ENCODE assay signal across 8 cellular contexts in the genomic region with DNA sequence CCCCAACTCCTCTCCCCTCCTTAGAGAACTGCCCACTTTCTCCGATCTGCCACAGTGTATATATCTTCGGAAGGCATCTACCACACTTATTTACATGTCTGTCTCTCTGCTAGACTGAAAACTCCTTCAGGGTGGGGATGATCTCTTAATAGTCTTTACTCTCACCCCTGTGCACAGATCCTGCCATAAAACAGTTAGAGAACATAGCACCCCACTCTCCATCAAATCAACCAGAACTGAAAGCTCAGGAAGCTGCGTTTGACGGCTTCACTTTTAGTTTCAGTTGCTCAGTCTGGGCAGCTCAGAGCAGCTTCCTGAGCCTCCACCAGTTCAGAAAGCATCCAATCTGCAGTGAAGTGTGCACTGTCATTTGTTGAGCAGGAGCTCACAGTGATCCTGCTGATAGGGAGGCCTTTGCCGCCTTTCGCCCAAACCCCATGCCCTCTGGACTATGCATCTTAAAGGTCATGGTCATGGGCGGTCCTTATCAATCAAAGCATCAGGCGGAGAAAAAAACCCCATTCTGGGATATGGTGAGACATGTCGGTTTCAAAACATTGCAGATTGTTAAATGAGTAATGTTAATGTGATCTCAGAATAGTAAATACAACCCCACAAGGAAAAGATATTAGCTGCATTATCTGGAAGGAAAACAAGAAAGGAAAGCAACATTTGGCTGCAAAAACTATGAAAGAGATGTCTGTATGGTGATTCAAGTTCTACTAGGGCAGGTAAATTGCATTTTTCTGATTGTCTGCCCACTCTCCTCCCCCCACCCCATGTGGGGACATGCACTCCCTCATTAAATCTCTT.
DNase-seq lines count a peak whose midpoint lies in the region; ATAC-seq and TF ChIP-seq lines count a peak whose summit lies in the region.

No MANE protein-coding gene starts in this region.

- TF ChIP-seq POLR2A in stomach (IDR thresholded peaks at IDR 0.05) = no peak

- no peaks in the 10 kb centered on the region for H4K20me1 ChIP-seq in SK-N-SH (ENCODE audit: insufficient read depth)

- no peaks in the 10 kb centered on the region; the same call in 1 of the 2 replicates for H3K9me2 ChIP-seq in SK-N-SH

- POLR2A ChIA-PET in SK-N-SH (lab: Yijun Ruan, JAX) = no interaction called here

- TF ChIP-seq RAD21 in SK-N-SH (IDR thresholded peaks at IDR 0.05; ENCODE audit: low read length) = no peak

- no peaks in the 10 kb centered on the region for H3K9me3 Mint-ChIP-seq in memory B cell

- no peaks in the 10 kb centered on the region for H3K27me3 ChIP-seq in SK-N-SH (ENCODE audit: insufficient read depth)
- no peaks in the 10 kb centered on the region for H3K27me3 ChIP-seq in stomach

- no peaks in the 10 kb centered on the region for H3K27me3 Mint-ChIP-seq in memory B cell

- CTCF ChIA-PET in SK-N-SH (lab: Yijun Ruan, JAX) = interaction anchor here (0.8 kb wide), 1 partner anchor 27 kb away, joined by 3 read pairs; no protein-coding TSS in a partner anchor

- H3K4me2 ChIP-seq in SK-N-SH = peak overlapping the region; percentile 9

- WGBS in SK-N-SH (ENCODE audit: low lambda C conversion rate) = 74% methylated on average over 9 of the region's 9 CpGs
- 19 to 39% (median 33%) methylated on average over 9 of the region's 9 CpGs for WGBS in stomach, 5 donors

- no peak overlapping the region for H3K27ac ChIP-seq in SK-N-SH (ENCODE audit: low read depth in 2 of 2, low read length in 1 of 2)
- H3K27ac ChIP-seq in stomach = peak overlapping the region; percentile 59 to 83 (median 66)

- ATAC-seq in GM18511 (IDR thresholded peaks at IDR 0.05; ENCODE audit: unreplicated experiment) (peak; percentile 73), HG02973 (IDR thresholded peaks at IDR 0.05; ENCODE audit: unreplicated experiment) (peak; percentile 40), memory B cell (ENCODE audit: low read depth) (peak; percentile 69)

- DNase-seq in SK-N-SH (no peak), amniotic epithelial cell (ENCODE audit: low read depth) (peak; percentile 11), memory B cell (ENCODE audit: low spot score in 2 of 2) (peak; percentile 38 to 47), stomach (peak; percentile 33), HuH-7 (ENCODE audit: low spot score) (no peak), NCI-H1105 treated with DMSO at 0.1 percent for 48 hours (lab: John Stamatoyannopoulos, UW) (no peak)

- H3K36me3 ChIP-seq in SK-N-SH (replicated peaks in 1 of 2; ENCODE audit: control insufficient read depth in 1 of 2, insufficient read depth in 2 of 2, low read length in 1 of 2) (no peaks in the 10 kb centered on the region), stomach (no peaks in the 10 kb centered on the region)

- TF ChIP-seq CTCF in SK-N-SH (IDR thresholded peaks at IDR 0.05) (no peak), stomach (IDR thresholded peaks at IDR 0.05) (no peak)

- H3K4me1 Mint-ChIP-seq in memory B cell = peaks cover 22% of the 10 kb centered on the region

- H3F3A ChIP-seq in SK-N-SH (replicated peaks; ENCODE audit: insufficient read depth) = no peaks in the 10 kb centered on the region

- H3K9me3 ChIP-seq in SK-N-SH = no peaks in the 10 kb centered on the region
- H3K9me3 ChIP-seq in stomach = no peaks in the 10 kb centered on the region

- no peak overlapping the region for H3K27ac Mint-ChIP-seq in memory B cell

- H3K4me1 ChIP-seq in SK-N-SH (ENCODE audit: control insufficient read depth in 1 of 2, insufficient read depth in 2 of 2, low read depth in 1 of 2, low read length in 1 of 2) (peaks cover 0 to 8% of the 10 kb centered on the region in 2 experiments; a peak in 2 of 4 replicates), stomach (peaks cover 4 to 24% (median 10%) of the 10 kb centered on the region in 4 donors)

- no peak overlapping the region for H3K4me3 Mint-ChIP-seq in memory B cell

- 0 out of 4 replicates have a peak overlapping the region, but pooled peaks of 1 of the 2 experiments have one; percentile 16 for H3K4me3 ChIP-seq in SK-N-SH (ENCODE audit: low read depth in 2 of 2, low read length in 1 of 2)
- peak overlapping the region in 3 of 4 donors; percentile 9 to 19 (median 16) for H3K4me3 ChIP-seq in stomach

- no peak overlapping the region for H3K9ac ChIP-seq in SK-N-SH

- H2AFZ ChIP-seq in SK-N-SH (ENCODE audit: low read depth) = peak overlapping the region; percentile 49

- H3K36me3 Mint-ChIP-seq in memory B cell = no peaks in the 10 kb centered on the region

- no peaks in the 10 kb centered on the region for H3K79me2 ChIP-seq in SK-N-SH (ENCODE audit: insufficient read depth)

- TF ChIP-seq EP300 in SK-N-SH (IDR thresholded peaks at IDR 0.05; ENCODE audit: borderline replicate concordance in 1 of 2, low read depth in 1 of 2, low read length in 1 of 2) (no peak), stomach (IDR thresholded peaks at IDR 0.05) (no peak)

- intact Hi-C loops in stomach (cut with DNase I; ENCODE audit: low total_unique reads) = no loop called here

TF ChIP-seq in SK-N-SH, 30 proteins besides CTCF, POLR2A, EP300 and RAD21:
- TF ChIP-seq MEF2A (IDR thresholded peaks at IDR 0.05; ENCODE audit: borderline replicate concordance, low read depth) = no peak
- no peak for TF ChIP-seq NRF1 (IDR thresholded peaks at IDR 0.05; ENCODE audit: low read depth, low read length)
- TF ChIP-seq TEAD4 (IDR thresholded peaks at IDR 0.05; ENCODE audit: borderline replicate concordance, insufficient read depth) = no peak
- no peak for TF ChIP-seq YY1 (IDR thresholded peaks at IDR 0.05; ENCODE audit: low read depth)
- TF ChIP-seq FOXJ3 (CRISPR knock-in tag; IDR thresholded peaks at IDR 0.05) = no peak
- TF ChIP-seq SIN3A (IDR thresholded peaks at IDR 0.05; ENCODE audit: borderline replicate concordance, low read depth, low read length) = no peak
- TF ChIP-seq NFIC (IDR thresholded peaks at IDR 0.05; ENCODE audit: borderline replicate concordance) = no peak
- TF ChIP-seq, protein P1, sequence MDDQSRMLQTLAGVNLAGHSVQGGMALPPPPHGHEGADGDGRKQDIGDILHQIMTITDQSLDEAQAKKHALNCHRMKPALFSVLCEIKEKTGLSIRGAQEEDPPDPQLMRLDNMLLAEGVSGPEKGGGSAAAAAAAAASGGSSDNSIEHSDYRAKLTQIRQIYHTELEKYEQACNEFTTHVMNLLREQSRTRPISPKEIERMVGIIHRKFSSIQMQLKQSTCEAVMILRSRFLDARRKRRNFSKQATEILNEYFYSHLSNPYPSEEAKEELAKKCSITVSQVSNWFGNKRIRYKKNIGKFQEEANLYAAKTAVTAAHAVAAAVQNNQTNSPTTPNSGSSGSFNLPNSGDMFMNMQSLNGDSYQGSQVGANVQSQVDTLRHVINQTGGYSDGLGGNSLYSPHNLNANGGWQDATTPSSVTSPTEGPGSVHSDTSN (IDR thresholded peaks at IDR 0.05) = no peak
- no peak for TF ChIP-seq EZH2phosphoT487 (IDR thresholded peaks at IDR 0.05; ENCODE audit: borderline replicate concordance, low read depth)
- TF ChIP-seq CHD2 (IDR thresholded peaks at IDR 0.05; ENCODE audit: low read length, partially characterized antibody) = no peak
- TF ChIP-seq, protein P2, sequence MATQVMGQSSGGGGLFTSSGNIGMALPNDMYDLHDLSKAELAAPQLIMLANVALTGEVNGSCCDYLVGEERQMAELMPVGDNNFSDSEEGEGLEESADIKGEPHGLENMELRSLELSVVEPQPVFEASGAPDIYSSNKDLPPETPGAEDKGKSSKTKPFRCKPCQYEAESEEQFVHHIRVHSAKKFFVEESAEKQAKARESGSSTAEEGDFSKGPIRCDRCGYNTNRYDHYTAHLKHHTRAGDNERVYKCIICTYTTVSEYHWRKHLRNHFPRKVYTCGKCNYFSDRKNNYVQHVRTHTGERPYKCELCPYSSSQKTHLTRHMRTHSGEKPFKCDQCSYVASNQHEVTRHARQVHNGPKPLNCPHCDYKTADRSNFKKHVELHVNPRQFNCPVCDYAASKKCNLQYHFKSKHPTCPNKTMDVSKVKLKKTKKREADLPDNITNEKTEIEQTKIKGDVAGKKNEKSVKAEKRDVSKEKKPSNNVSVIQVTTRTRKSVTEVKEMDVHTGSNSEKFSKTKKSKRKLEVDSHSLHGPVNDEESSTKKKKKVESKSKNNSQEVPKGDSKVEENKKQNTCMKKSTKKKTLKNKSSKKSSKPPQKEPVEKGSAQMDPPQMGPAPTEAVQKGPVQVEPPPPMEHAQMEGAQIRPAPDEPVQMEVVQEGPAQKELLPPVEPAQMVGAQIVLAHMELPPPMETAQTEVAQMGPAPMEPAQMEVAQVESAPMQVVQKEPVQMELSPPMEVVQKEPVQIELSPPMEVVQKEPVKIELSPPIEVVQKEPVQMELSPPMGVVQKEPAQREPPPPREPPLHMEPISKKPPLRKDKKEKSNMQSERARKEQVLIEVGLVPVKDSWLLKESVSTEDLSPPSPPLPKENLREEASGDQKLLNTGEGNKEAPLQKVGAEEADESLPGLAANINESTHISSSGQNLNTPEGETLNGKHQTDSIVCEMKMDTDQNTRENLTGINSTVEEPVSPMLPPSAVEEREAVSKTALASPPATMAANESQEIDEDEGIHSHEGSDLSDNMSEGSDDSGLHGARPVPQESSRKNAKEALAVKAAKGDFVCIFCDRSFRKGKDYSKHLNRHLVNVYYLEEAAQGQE (IDR thresholded peaks at IDR 0.05; ENCODE audit: low read depth, low read length) = no peak
- TF ChIP-seq FOXM1 (IDR thresholded peaks at IDR 0.05; ENCODE audit: low read depth) = no peak
- TF ChIP-seq ELF1 (IDR thresholded peaks at IDR 0.05) = no peak
- no peak for TF ChIP-seq SMC3 (IDR thresholded peaks at IDR 0.05; ENCODE audit: low read depth, low read length)
- TF ChIP-seq GATA2 (CRISPR knock-in tag; IDR thresholded peaks at IDR 0.05) = no peak
- TF ChIP-seq FOSL2 (IDR thresholded peaks at IDR 0.05; ENCODE audit: borderline replicate concordance, low read depth) = no peak
- TF ChIP-seq POLR2AphosphoS5 (IDR thresholded peaks at IDR 0.05; ENCODE audit: low read depth, low read length) = no peak
- TF ChIP-seq, protein P3, sequence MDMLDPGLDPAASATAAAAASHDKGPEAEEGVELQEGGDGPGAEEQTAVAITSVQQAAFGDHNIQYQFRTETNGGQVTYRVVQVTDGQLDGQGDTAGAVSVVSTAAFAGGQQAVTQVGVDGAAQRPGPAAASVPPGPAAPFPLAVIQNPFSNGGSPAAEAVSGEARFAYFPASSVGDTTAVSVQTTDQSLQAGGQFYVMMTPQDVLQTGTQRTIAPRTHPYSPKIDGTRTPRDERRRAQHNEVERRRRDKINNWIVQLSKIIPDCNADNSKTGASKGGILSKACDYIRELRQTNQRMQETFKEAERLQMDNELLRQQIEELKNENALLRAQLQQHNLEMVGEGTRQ (IDR thresholded peaks at IDR 0.05; ENCODE audit: borderline replicate concordance, low read depth, low read length) = no peak
- TF ChIP-seq RCOR1 (IDR thresholded peaks at IDR 0.05; ENCODE audit: low read length) = no peak
TF ChIP-seq in SK-N-SH: peak in this region for 0.

Comparison
In these comparisons a context has a peak if more than half of its experiments do, and no peak if none do; other contexts are left out.
1. DNase-seq: peak in amniotic epithelial cell (single experiment), memory B cell (2 of 2) and stomach (single experiment); none in SK-N-SH (single experiment), HuH-7 (single experiment) and NCI-H1105 treated with DMSO at 0.1 percent for 48 hours (single experiment).
2. H3K27ac ChIP-seq: peak in stomach (5 of 5); none in SK-N-SH (0 of 2).
3. Peak in every context shown above with its lines, with median percentiles within 50 percentile points of each other: ATAC-seq.